Comparison of ENCODE assay signal across 24 cellular contexts in genomic region chr9:86818636-86819035, GRCh38.
DNase-seq lines count a peak whose midpoint lies in the region; TF ChIP-seq lines count a peak whose summit lies in the region.
"Had no signal": no experiment of that assay in that cellular context is flagged by ENCODE, and none has a peak within 500 bp of the region (broad histone marks: within the 10 kb centered on the region; RNA-seq: fewer than 3 reads in every experiment).

No MANE protein-coding gene starts in this region.

- H3K9ac ChIP-seq in mesendoderm (ENCODE audit: low read length) (no peak overlapping the region), neuronal stem cell (ENCODE audit: low read depth, low read length, poor library complexity) (no peak overlapping the region)
- H3K9ac ChIP-seq: BLaER1 had no signal

- H3K4ac ChIP-seq in mesendoderm (ENCODE audit: low read depth, low read length) (no peak overlapping the region), neuronal stem cell (ENCODE audit: low read length) (no peak overlapping the region)

- H3K56ac ChIP-seq in mesendoderm (ENCODE audit: low read length), result no peak overlapping the region

- H2AFZ ChIP-seq in neuronal stem cell (ENCODE audit: low read length), result no peak overlapping the region

- H3K36me3 ChIP-seq in HEK293 (ENCODE audit: control insufficient read depth in 2 of 2, insufficient read depth in 1 of 2, low read length in 2 of 2) (no peaks in the 10 kb centered on the region), mesendoderm (ENCODE audit: control insufficient read depth, insufficient read depth, low read length) (no peaks in the 10 kb centered on the region), neuronal stem cell (replicated peaks in 1 of 2; ENCODE audit: control insufficient read depth in 2 of 2, insufficient read depth in 2 of 2, low read length in 2 of 2) (no peaks in the 10 kb centered on the region)
- H3K36me3 ChIP-seq: BE2C, BLaER1 had no signal

- WGBS in mesendoderm (ENCODE audit: extremely low coverage, insufficient coverage, low lambda C conversion rate), result no CpG with 5 or more reads among the region's 6 CpGs
- WGBS in neuronal stem cell (ENCODE audit: extremely low coverage in 2 of 2, insufficient read length in 2 of 2, insufficient replicate concordance in 1 of 2), 2 donors, result no CpG with 5 or more reads among the region's 6 CpGs

- H2BK15ac ChIP-seq in mesendoderm (replicated peaks; ENCODE audit: low read depth) (no peak overlapping the region), neuronal stem cell (ENCODE audit: low read length) (peak overlapping the region; percentile 81)

- CTCF ChIA-PET in HEK293 (lab: Yijun Ruan, JAX), result interaction anchor here (0.6 kb wide), 1 partner anchor 332 kb away, joined by 5 read pairs; no protein-coding TSS in a partner anchor

- H3K23ac ChIP-seq in mesendoderm (ENCODE audit: low read length), result no peak overlapping the region
- no peak overlapping the region for H3K23ac ChIP-seq in neuronal stem cell (ENCODE audit: low read depth, low read length, poor library complexity)

- H2BK120ac ChIP-seq in mesendoderm (ENCODE audit: low read depth, low read length) (no peak overlapping the region), neuronal stem cell (ENCODE audit: low read depth, low read length) (no peak overlapping the region)

- H4K8ac ChIP-seq in mesendoderm (ENCODE audit: low read depth, low read length) (no peak overlapping the region), neuronal stem cell (ENCODE audit: low read depth, low read length) (no peak overlapping the region)

- H2BK5ac ChIP-seq in mesendoderm (ENCODE audit: low read length) (no peak overlapping the region), neuronal stem cell (ENCODE audit: low read length) (no peak overlapping the region)

- no peak overlapping the region for H3K18ac ChIP-seq in mesendoderm (ENCODE audit: low read length)
- H3K18ac ChIP-seq in neuronal stem cell (ENCODE audit: low read length), result peak overlapping the region; percentile 80

- H3K4me2 ChIP-seq in mesendoderm (ENCODE audit: low read length), result no peak overlapping the region
- H3K4me2 ChIP-seq in neuronal stem cell (ENCODE audit: insufficient read depth, low read length, poor library complexity, severe bottlenecking), result no peak overlapping the region
- H3K4me2 ChIP-seq: BLaER1 had no signal

- H3K9me3 ChIP-seq in HEK293 (ENCODE audit: control insufficient read depth, insufficient read depth, low read depth, low read length) (no peaks in the 10 kb centered on the region), neuronal stem cell (replicated peaks in 1 of 2; ENCODE audit: control insufficient read depth in 2 of 2, insufficient read depth in 1 of 2, low read depth in 1 of 2, low read length in 2 of 2) (peaks cover 2 to 6% of the 10 kb centered on the region in 2 donors)
- H3K9me3 ChIP-seq: BE2C had no signal

- H3K27ac ChIP-seq in HEK293 (ENCODE audit: extremely low read depth, low read depth, low read length), result no peak overlapping the region
- H3K27ac ChIP-seq in mesendoderm (ENCODE audit: low read depth, low read length), result no peak overlapping the region
- H3K27ac ChIP-seq in neuronal stem cell (replicated peaks; ENCODE audit: low read length), result no peak overlapping the region
- H3K27ac ChIP-seq: BLaER1 had no signal

- H3K27me3 ChIP-seq in mesendoderm (ENCODE audit: insufficient read depth, low read length, poor library complexity) (no peaks in the 10 kb centered on the region), neuronal stem cell (ENCODE audit: control insufficient read depth in 3 of 3, insufficient read depth in 3 of 3, low read depth in 1 of 3, low read length in 3 of 3) (no peaks in the 10 kb centered on the region)
- H3K27me3 ChIP-seq: BE2C, BLaER1 had no signal

- no peak for TF ChIP-seq CTCF in HEK293 (tag by site-specific recombination; IDR thresholded peaks at IDR 0.05)

- DNase-seq in mesendoderm, result peak; percentile 11
- no peak for DNase-seq in neuronal stem cell (ENCODE audit: low spot score)
- no peak for DNase-seq in head of caudate nucleus
- no peak for DNase-seq in posterior cingulate gyrus
- DNase-seq in cerebellar cortex (ENCODE audit: low spot score), result no peak
- DNase-seq in NK-92 (lab: John Stamatoyannopoulos, UW; ENCODE audit: unreplicated experiment), result no peak
- DNase-seq: 8988T; ACHN; BE2C; C1 segment of cervical spinal cord; CD4-positive, alpha-beta memory T cell; CD4-positive, CD25-positive, alpha-beta regulatory T cell; CD8-positive, alpha-beta memory T cell; COR-L47; DMS 273 treated with DMSO at 0.1 percent for 48 hours; DMS153; DMS53; DMS79; DND-41; EL; GDM1 had no signal

- H3K4me1 ChIP-seq in HEK293 (ENCODE audit: control insufficient read depth, insufficient read depth, low read length) (no peaks in the 10 kb centered on the region), mesendoderm (ENCODE audit: control insufficient read depth, low read depth, low read length) (no peaks in the 10 kb centered on the region), neuronal stem cell (ENCODE audit: control insufficient read depth in 2 of 2, insufficient read depth in 1 of 2, low read depth in 1 of 2, low read length in 2 of 2) (peaks cover 0 to 6% of the 10 kb centered on the region in 2 donors)
- H3K4me1 ChIP-seq: BE2C, BLaER1 had no signal

- H3K79me2 ChIP-seq in mesendoderm (ENCODE audit: control insufficient read depth, insufficient read depth, low read length), result no peaks in the 10 kb centered on the region

- no peak overlapping the region for H4K91ac ChIP-seq in neuronal stem cell (ENCODE audit: low read depth, low read length, poor library complexity)

- H3K14ac ChIP-seq in neuronal stem cell (ENCODE audit: low read length), result no peak overlapping the region

- intact Hi-C loops in head of caudate nucleus (cut with DNase I), result no loop called here
- intact Hi-C loops in posterior cingulate gyrus (cut with DNase I), result no loop called here

- no peaks in the 10 kb centered on the region for H3K79me1 ChIP-seq in mesendoderm (ENCODE audit: low read length)
- no peaks in the 10 kb centered on the region for H3K79me1 ChIP-seq in neuronal stem cell (ENCODE audit: low read depth, low read length)

- no peak overlapping the region for H2BK12ac ChIP-seq in neuronal stem cell (ENCODE audit: low read length)

- H3K4me3 ChIP-seq in HEK293 (ENCODE audit: low read depth, low read length) (no peak overlapping the region), mesendoderm (ENCODE audit: low read length) (no peak overlapping the region), neuronal stem cell (ENCODE audit: low read length in 2 of 2) (no peak overlapping the region)
- H3K4me3 ChIP-seq: BLaER1, GM12878 had no signal

- POLR2A ChIA-PET in HEK293 (lab: Yijun Ruan, JAX), result no interaction called here

- no peak overlapping the region for H2AK5ac ChIP-seq in mesendoderm (ENCODE audit: low read length)
- peak overlapping the region; percentile 35 for H2AK5ac ChIP-seq in neuronal stem cell (ENCODE audit: low read depth, low read length)

- H4K5ac ChIP-seq in mesendoderm (ENCODE audit: low read length), result no peak overlapping the region

TF ChIP-seq in HEK293, 187 proteins besides CTCF, POLR2A, EP300 and RAD21 (continues in another document):
- TF ChIP-seq ELK4 (IDR thresholded peaks at IDR 0.05; ENCODE audit: borderline replicate concordance, low read depth, low read length) (no peak), ZNF658 (tag by site-specific recombination; IDR thresholded peaks at IDR 0.05) (no peak), SETDB1 (IDR thresholded peaks at IDR 0.05; ENCODE audit: insufficient read length, low read length) (peak; percentile 79), PRDM6 (tag by site-specific recombination; IDR thresholded peaks at IDR 0.05) (no peak), ZNF423 (tag by site-specific recombination; IDR thresholded peaks at IDR 0.05) (no peak), ZNF280D (tag by site-specific recombination; IDR thresholded peaks at IDR 0.05) (no peak)
